ENCODE assay signal across 13 cellular contexts in the genomic region with DNA sequence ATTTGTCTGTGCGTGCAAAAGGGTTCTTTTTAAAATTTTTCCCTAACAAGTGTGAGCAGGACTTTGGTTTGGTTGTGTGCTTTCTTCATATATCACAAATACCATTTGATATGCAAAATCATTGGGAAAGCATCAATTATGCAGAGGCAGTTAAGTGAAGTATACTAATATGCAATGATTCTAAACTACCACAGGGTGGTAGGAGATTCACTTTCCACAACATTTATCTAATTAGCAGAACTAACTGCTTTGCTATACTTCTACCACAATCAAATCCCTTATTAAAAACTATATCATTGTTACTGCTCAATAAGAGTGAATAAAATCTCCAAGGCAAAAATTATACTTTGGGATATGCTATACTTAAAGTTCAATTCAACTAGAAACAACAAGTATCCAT.
DNase-seq lines count a peak whose midpoint lies in the region; TF ChIP-seq lines count a peak whose summit lies in the region.
"Had no signal": no experiment of that assay in that cellular context is flagged by ENCODE, and none has a peak within 500 bp of the region (broad histone marks: within the 10 kb centered on the region; RNA-seq: fewer than 3 reads in every experiment).

No MANE protein-coding gene starts in this region.

- no peak overlapping the region for H3K9ac ChIP-seq in adipocyte (ENCODE audit: low read length)
- H3K9ac ChIP-seq in mesenchymal stem cell (ENCODE audit: low read length): no peak overlapping the region

- no peak overlapping the region for H3K14ac ChIP-seq in mesenchymal stem cell (ENCODE audit: low read length in 2 of 2)

- no peak overlapping the region for H4K8ac ChIP-seq in mesenchymal stem cell (ENCODE audit: low read length)

- no peak overlapping the region for H2AK5ac ChIP-seq in mesenchymal stem cell (ENCODE audit: low read length, severe bottlenecking)

- H3K9me3 ChIP-seq in adipocyte (ENCODE audit: control insufficient read depth, low read length): peaks cover 5% of the 10 kb centered on the region
- H3K9me3 ChIP-seq in mesenchymal stem cell (ENCODE audit: control insufficient read depth, low read length): peaks cover 5% of the 10 kb centered on the region

- H3K4me2 ChIP-seq in mesenchymal stem cell (ENCODE audit: low read length, poor library complexity, severe bottlenecking): no peak overlapping the region
- H3K4me2 ChIP-seq: smooth muscle cell had no signal

- H2BK5ac ChIP-seq in mesenchymal stem cell (ENCODE audit: low read depth, low read length, poor library complexity, severe bottlenecking): no peak overlapping the region

- DNase-seq in DMS153 treated with DMSO at 0.1 percent for 48 hours (lab: John Stamatoyannopoulos, UW; ENCODE audit: unreplicated experiment): peak; percentile 12
- no peak for DNase-seq in DMS153 (lab: John Stamatoyannopoulos, UW)
- peak; percentile 61 for DNase-seq in adipocyte (ENCODE audit: low read depth)
- peak; percentile 24 for DNase-seq in mesenchymal stem cell
- DNase-seq in NCI-H2029 (lab: John Stamatoyannopoulos, UW): no peak
- DNase-seq in RPMI8226: no peak
- DNase-seq in ecto neural progenitor cell (ENCODE audit: low spot score): no peak
- DNase-seq: 8988T; activated CD4-positive, alpha-beta T cell treated with anti-CD3 and anti-CD28 coated beads, Interleukin-2, amount 10 ng/mL, durations not matched to agents 7 days and 5 days; activated naive CD4-positive, alpha-beta T cell; dorsolateral prefrontal cortex had no signal

- no peak overlapping the region for H2BK15ac ChIP-seq in mesenchymal stem cell (ENCODE audit: low read depth, poor library complexity, severe bottlenecking)

- H3K4me1 ChIP-seq in adipocyte (ENCODE audit: control insufficient read depth, insufficient read depth, low read length) (peaks cover 5% of the 10 kb centered on the region), mesenchymal stem cell (ENCODE audit: control insufficient read depth, insufficient read depth, low read depth, low read length) (no peaks in the 10 kb centered on the region)

- H3K36me3 ChIP-seq in adipocyte (ENCODE audit: control insufficient read depth, insufficient read depth, low read length, severe bottlenecking): no peaks in the 10 kb centered on the region
- no peaks in the 10 kb centered on the region for H3K36me3 ChIP-seq in mesenchymal stem cell (ENCODE audit: control insufficient read depth in 1 of 2, insufficient read depth in 2 of 2, low read depth in 1 of 2, low read length in 2 of 2)

- no peak overlapping the region for H2BK120ac ChIP-seq in mesenchymal stem cell (ENCODE audit: low read depth, low read length)

- TF ChIP-seq CTCF in LNCAP (IDR thresholded peaks at IDR 0.05): peak; percentile 55

- WGBS in mesenchymal stem cell: no CpG with 5 or more reads among the region's 1 CpG

- no peak overlapping the region for H3K23ac ChIP-seq in mesenchymal stem cell (ENCODE audit: low read length in 2 of 2)

- no peak overlapping the region for H2AFZ ChIP-seq in mesenchymal stem cell (ENCODE audit: low read depth, low read length)

- H3K27me3 ChIP-seq in adipocyte (replicated peaks; ENCODE audit: control insufficient read depth, insufficient read depth, low read length) (no peaks in the 10 kb centered on the region), mesenchymal stem cell (ENCODE audit: control insufficient read depth in 1 of 2, insufficient read depth in 1 of 2, low read length in 2 of 2) (no peaks in the 10 kb centered on the region)
- H3K27me3 ChIP-seq: dorsolateral prefrontal cortex had no signal

- H3K4ac ChIP-seq in mesenchymal stem cell (ENCODE audit: low read depth in 1 of 2, low read length in 2 of 2): no peak overlapping the region

- no peak overlapping the region for H3K27ac ChIP-seq in mesenchymal stem cell (ENCODE audit: low read length, poor library complexity, severe bottlenecking)
- H3K27ac ChIP-seq: dorsolateral prefrontal cortex had no signal

- H2BK12ac ChIP-seq in mesenchymal stem cell (ENCODE audit: low read length in 2 of 2): no peak overlapping the region

- H3K4me3 ChIP-seq in adipocyte (ENCODE audit: low read length): no peak overlapping the region
- no peak overlapping the region for H3K4me3 ChIP-seq in mesenchymal stem cell (ENCODE audit: insufficient read depth in 1 of 2, low read depth in 1 of 2, low read length in 2 of 2)
- H3K4me3 ChIP-seq: dorsolateral prefrontal cortex, smooth muscle cell had no signal

- no peak overlapping the region for H4K91ac ChIP-seq in mesenchymal stem cell (ENCODE audit: low read length)

- no peak overlapping the region for H3K18ac ChIP-seq in mesenchymal stem cell (ENCODE audit: low read depth in 1 of 2, low read length in 2 of 2)

- H3K79me1 ChIP-seq in mesenchymal stem cell (replicated peaks; ENCODE audit: low read length, poor library complexity, severe bottlenecking): no peaks in the 10 kb centered on the region

Comparison
In these comparisons a context has a peak if more than half of its experiments do, and no peak if none do; other contexts are left out.
1. DNase-seq: peak in DMS153 treated with DMSO at 0.1 percent for 48 hours (single experiment), adipocyte (single experiment) and mesenchymal stem cell (single experiment); none in DMS153 (single experiment), NCI-H2029 (single experiment), RPMI8226 (single experiment) and ecto neural progenitor cell (single experiment).